1 cellular context compared by ENCODE assay signal in genomic region chr19:42075616-42076374, GRCh38.
A peak's percentile ranks its signal among the peaks of the same experiment; 100 is the strongest.
TF ChIP-seq lines count a peak whose summit lies in the region.

Gene ZNF574 (plus strand): TSS chr19:42076166. CDS start chr19:42078607, 2,441 bp downstream.

TF ChIP-seq in HepG2, 621 proteins besides CTCF, POLR2A, EP300 and RAD21 (continued from another document and continues in another):
- no peak for TF ChIP-seq SNAPC4 (CRISPR knock-in tag; IDR thresholded peaks at IDR 0.05)
- TF ChIP-seq ZC3H13 (CRISPR knock-in tag; IDR thresholded peaks at IDR 0.05) = no peak
- peak; percentile 33; the same call in 1 of the 2 replicates for TF ChIP-seq FOSL2 (CRISPR knock-in tag; IDR thresholded peaks at IDR 0.05)
- TF ChIP-seq PAF1 (CRISPR knock-in tag; IDR thresholded peaks at IDR 0.05) = no peak
- no peak for TF ChIP-seq ZBTB3 (CRISPR knock-in tag; IDR thresholded peaks at IDR 0.05; ENCODE audit: borderline replicate concordance, low read depth)
- no peak for TF ChIP-seq ZNF7 (CRISPR knock-in tag; IDR thresholded peaks at IDR 0.05)
- TF ChIP-seq, protein P1, sequence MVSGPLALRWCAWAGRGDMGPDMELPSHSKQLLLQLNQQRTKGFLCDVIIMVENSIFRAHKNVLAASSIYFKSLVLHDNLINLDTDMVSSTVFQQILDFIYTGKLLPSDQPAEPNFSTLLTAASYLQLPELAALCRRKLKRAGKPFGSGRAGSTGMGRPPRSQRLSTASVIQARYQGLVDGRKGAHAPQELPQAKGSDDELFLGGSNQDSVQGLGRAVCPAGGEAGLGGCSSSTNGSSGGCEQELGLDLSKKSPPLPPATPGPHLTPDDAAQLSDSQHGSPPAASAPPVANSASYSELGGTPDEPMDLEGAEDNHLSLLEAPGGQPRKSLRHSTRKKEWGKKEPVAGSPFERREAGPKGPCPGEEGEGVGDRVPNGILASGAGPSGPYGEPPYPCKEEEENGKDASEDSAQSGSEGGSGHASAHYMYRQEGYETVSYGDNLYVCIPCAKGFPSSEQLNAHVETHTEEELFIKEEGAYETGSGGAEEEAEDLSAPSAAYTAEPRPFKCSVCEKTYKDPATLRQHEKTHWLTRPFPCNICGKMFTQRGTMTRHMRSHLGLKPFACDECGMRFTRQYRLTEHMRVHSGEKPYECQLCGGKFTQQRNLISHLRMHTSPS (CRISPR knock-in tag; IDR thresholded peaks at IDR 0.05; ENCODE audit: low read depth) = 0 out of 2 replicates have a peak, but pooled peaks have one; percentile 17
- TF ChIP-seq HNRNPL (IDR thresholded peaks at IDR 0.05; ENCODE audit: low read depth, low read length) = 0 out of 2 replicates have a peak, but pooled peaks have one; percentile 49
- TF ChIP-seq KIAA2018 (CRISPR knock-in tag; IDR thresholded peaks at IDR 0.05; ENCODE audit: borderline replicate concordance) = no peak
- peak; percentile 11; the same call in 1 of the 2 replicates for TF ChIP-seq IRF9 (CRISPR knock-in tag; IDR thresholded peaks at IDR 0.05; ENCODE audit: borderline replicate concordance)
- TF ChIP-seq, protein P2, sequence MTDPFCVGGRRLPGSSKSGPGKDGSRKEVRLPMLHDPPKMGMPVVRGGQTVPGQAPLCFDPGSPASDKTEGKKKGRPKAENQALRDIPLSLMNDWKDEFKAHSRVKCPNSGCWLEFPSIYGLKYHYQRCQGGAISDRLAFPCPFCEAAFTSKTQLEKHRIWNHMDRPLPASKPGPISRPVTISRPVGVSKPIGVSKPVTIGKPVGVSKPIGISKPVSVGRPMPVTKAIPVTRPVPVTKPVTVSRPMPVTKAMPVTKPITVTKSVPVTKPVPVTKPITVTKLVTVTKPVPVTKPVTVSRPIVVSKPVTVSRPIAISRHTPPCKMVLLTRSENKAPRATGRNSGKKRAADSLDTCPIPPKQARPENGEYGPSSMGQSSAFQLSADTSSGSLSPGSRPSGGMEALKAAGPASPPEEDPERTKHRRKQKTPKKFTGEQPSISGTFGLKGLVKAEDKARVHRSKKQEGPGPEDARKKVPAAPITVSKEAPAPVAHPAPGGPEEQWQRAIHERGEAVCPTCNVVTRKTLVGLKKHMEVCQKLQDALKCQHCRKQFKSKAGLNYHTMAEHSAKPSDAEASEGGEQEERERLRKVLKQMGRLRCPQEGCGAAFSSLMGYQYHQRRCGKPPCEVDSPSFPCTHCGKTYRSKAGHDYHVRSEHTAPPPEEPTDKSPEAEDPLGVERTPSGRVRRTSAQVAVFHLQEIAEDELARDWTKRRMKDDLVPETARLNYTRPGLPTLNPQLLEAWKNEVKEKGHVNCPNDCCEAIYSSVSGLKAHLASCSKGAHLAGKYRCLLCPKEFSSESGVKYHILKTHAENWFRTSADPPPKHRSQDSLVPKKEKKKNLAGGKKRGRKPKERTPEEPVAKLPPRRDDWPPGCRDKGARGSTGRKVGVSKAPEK (CRISPR knock-in tag; IDR thresholded peaks at IDR 0.05; ENCODE audit: borderline replicate concordance) = no peak
- no peak for TF ChIP-seq ZNF597 (CRISPR knock-in tag; IDR thresholded peaks at IDR 0.05)
- TF ChIP-seq, protein P3, sequence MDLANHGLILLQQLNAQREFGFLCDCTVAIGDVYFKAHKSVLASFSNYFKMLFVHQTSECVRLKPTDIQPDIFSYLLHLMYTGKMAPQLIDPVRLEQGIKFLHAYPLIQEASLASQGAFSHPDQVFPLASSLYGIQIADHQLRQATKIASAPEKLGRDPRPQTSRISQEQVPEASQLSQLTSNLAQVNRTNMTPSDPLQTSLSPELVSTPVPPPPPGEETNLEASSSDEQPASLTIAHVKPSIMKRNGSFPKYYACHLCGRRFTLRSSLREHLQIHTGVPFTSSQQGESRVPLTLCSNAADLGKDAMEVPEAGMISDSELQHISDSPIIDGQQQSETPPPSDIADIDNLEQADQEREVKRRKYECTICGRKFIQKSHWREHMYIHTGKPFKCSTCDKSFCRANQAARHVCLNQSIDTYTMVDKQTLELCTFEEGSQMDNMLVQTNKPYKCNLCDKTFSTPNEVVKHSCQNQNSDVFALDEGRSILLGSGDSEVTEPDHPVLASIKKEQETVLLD (CRISPR knock-in tag; IDR thresholded peaks at IDR 0.05; ENCODE audit: low read depth) = no peak
- TF ChIP-seq, protein P4, sequence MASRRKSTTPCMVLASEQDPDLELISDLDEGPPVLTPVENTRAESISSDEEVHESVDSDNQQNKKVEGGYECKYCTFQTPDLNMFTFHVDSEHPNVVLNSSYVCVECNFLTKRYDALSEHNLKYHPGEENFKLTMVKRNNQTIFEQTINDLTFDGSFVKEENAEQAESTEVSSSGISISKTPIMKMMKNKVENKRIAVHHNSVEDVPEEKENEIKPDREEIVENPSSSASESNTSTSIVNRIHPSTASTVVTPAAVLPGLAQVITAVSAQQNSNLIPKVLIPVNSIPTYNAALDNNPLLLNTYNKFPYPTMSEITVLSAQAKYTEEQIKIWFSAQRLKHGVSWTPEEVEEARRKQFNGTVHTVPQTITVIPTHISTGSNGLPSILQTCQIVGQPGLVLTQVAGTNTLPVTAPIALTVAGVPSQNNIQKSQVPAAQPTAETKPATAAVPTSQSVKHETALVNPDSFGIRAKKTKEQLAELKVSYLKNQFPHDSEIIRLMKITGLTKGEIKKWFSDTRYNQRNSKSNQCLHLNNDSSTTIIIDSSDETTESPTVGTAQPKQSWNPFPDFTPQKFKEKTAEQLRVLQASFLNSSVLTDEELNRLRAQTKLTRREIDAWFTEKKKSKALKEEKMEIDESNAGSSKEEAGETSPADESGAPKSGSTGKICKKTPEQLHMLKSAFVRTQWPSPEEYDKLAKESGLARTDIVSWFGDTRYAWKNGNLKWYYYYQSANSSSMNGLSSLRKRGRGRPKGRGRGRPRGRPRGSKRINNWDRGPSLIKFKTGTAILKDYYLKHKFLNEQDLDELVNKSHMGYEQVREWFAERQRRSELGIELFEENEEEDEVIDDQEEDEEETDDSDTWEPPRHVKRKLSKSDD (CRISPR knock-in tag; IDR thresholded peaks at IDR 0.05; ENCODE audit: low read depth) = peak; percentile 82; the same call in 1 of the 2 replicates
- no peak for TF ChIP-seq ZNF496 (CRISPR knock-in tag; IDR thresholded peaks at IDR 0.05; ENCODE audit: insufficient replicate concordance)
- no peak for TF ChIP-seq FOXO4 (CRISPR knock-in tag; conservative IDR thresholded peaks at IDR 0.05)
- TF ChIP-seq ZNF160 (CRISPR knock-in tag; IDR thresholded peaks at IDR 0.05) = peak; percentile 50
